In genomic region chr11:102426570-102426969, GRCh38 we compare ENCODE assay signal across 18 cellular contexts. TPM values are rescaled to one million over a fixed set of nuclear protein-coding genes. Genes with fewer than 3 reads are reported as not detected.
DNase-seq lines count a peak whose midpoint lies in the region; ATAC-seq and TF ChIP-seq lines count a peak whose summit lies in the region.
"Had no signal": no experiment of that assay in that cellular context is flagged by ENCODE, and none has a peak within 500 bp of the region (broad histone marks: within the 10 kb centered on the region; RNA-seq: fewer than 3 reads in every experiment).

No MANE protein-coding gene starts in this region.

- peaks cover 88% of the 10 kb centered on the region for H3K4me1 Mint-ChIP-seq in activated T-cell treated with anti-CD3 and anti-CD28 coated beads, Interleukin-2, amount 50 U/mL, for 72 hours (ENCODE audit: low read depth)
- peaks cover 84% of the 10 kb centered on the region for H3K4me1 Mint-ChIP-seq in activated T-cell treated with anti-CD3 and anti-CD28 coated beads, Interleukin-2, amount 50 U/mL, for 24 hours (ENCODE audit: low read depth)
- peaks cover 88 to 91% (median 90%) of the 10 kb centered on the region in 3 donors for H3K4me1 Mint-ChIP-seq in T-cell
- peaks cover 24% of the 10 kb centered on the region for H3K4me1 Mint-ChIP-seq in GM23338

- H2AFZ ChIP-seq in GM23338: no peak overlapping the region

- peaks cover 5 to 30% of the 10 kb centered on the region in 2 donors for H3K36me3 Mint-ChIP-seq in activated T-cell treated with anti-CD3 and anti-CD28 coated beads, Interleukin-2, amount 50 U/mL, for 72 hours (ENCODE audit: insufficient read depth in 2 of 2)
- peaks cover 66% of the 10 kb centered on the region for H3K36me3 Mint-ChIP-seq in activated T-cell treated with anti-CD3 and anti-CD28 coated beads, Interleukin-2, amount 50 U/mL, for 24 hours (ENCODE audit: low read depth)
- H3K36me3 Mint-ChIP-seq in T-cell (peaks cover 45% of the 10 kb centered on the region), GM23338 (ENCODE audit: low read depth) (peaks cover 20% of the 10 kb centered on the region)

- H3K9me2 ChIP-seq in GM23338 (ENCODE audit: insufficient read depth): no peaks in the 10 kb centered on the region

- no peak for DNase-seq in activated T-cell treated with anti-CD3 and anti-CD28 coated beads, Interleukin-2, amount 50 U/mL, for 72 hours
- no peak for DNase-seq in activated T-cell treated with anti-CD3 and anti-CD28 coated beads, Interleukin-2, amount 50 U/mL, for 24 hours
- no peak for DNase-seq in T-cell
- DNase-seq in dorsolateral prefrontal cortex: no peak
- DNase-seq in substantia nigra (lab: John Stamatoyannopoulos, UW): no peak
- DNase-seq in GM23338 (ENCODE audit: low spot score): no peak
- DNase-seq in GM10266 (ENCODE audit: extremely low spot score): no peak
- DNase-seq: 8988T; DMS153; GDM1; KBM-7; NCI-H1694 treated with DMSO at 0.1 percent for 48 hours; NCI-H2107; NCI-H510A; NCI-H748 treated with DMSO at 0.1 percent for 48 hours; NK-92 treated with Interleukin-12 subunit alpha and Interleukin-12 subunit beta, amount 100 ng/mL, for 24 hours; Right ventricle myocardium superior had no signal

- H3K4me1 ChIP-seq in GM23338 (ENCODE audit: insufficient read depth): peaks cover 12% of the 10 kb centered on the region; the same call in 1 of the 2 replicates

- H3K4me3 ChIP-seq in dorsolateral prefrontal cortex (peak overlapping the region in 3 of 59 donors; percentile 9 to 25 (median 21)), GM23338 (no peak overlapping the region)

- ATAC-seq in activated T-cell treated with anti-CD3 and anti-CD28 coated beads, Interleukin-2, amount 50 U/mL, for 72 hours (replicated peaks in 1 of 2): no peak
- ATAC-seq in T-cell (replicated peaks in 1 of 4): no peak
- no peak for ATAC-seq in HG02885 (IDR thresholded peaks at IDR 0.05; ENCODE audit: poor library complexity, unreplicated experiment)
- ATAC-seq in GM23338: no peak

- peak overlapping the region; percentile 81 for H3K27ac Mint-ChIP-seq in activated T-cell treated with anti-CD3 and anti-CD28 coated beads, Interleukin-2, amount 50 U/mL, for 72 hours
- no peak overlapping the region for H3K27ac Mint-ChIP-seq in activated T-cell treated with anti-CD3 and anti-CD28 coated beads, Interleukin-2, amount 50 U/mL, for 24 hours
- H3K27ac Mint-ChIP-seq in T-cell (peak overlapping the region; percentile 93 to 94), GM23338 (no peak overlapping the region)

- H3K27me3 ChIP-seq in dorsolateral prefrontal cortex (no peaks in the 10 kb centered on the region), GM23338 (ENCODE audit: insufficient read depth) (no peaks in the 10 kb centered on the region)

- H3K36me3 ChIP-seq in GM23338 (ENCODE audit: insufficient read depth): no peaks in the 10 kb centered on the region

- H3K79me2 ChIP-seq in GM23338 (replicated peaks; ENCODE audit: insufficient read depth): peaks cover 16% of the 10 kb centered on the region

- no peaks in the 10 kb centered on the region for H3K27me3 Mint-ChIP-seq in activated T-cell treated with anti-CD3 and anti-CD28 coated beads, Interleukin-2, amount 50 U/mL, for 72 hours (ENCODE audit: low read depth)
- no peaks in the 10 kb centered on the region for H3K27me3 Mint-ChIP-seq in activated T-cell treated with anti-CD3 and anti-CD28 coated beads, Interleukin-2, amount 50 U/mL, for 24 hours
- H3K27me3 Mint-ChIP-seq in T-cell: no peaks in the 10 kb centered on the region
- peaks cover 9% of the 10 kb centered on the region for H3K27me3 Mint-ChIP-seq in GM23338 (ENCODE audit: insufficient read depth, low read depth, poor library complexity)

- peaks cover 9% of the 10 kb centered on the region for H4K20me1 ChIP-seq in GM23338 (replicated peaks; ENCODE audit: insufficient read depth)

- H3K9me3 Mint-ChIP-seq in activated T-cell treated with anti-CD3 and anti-CD28 coated beads, Interleukin-2, amount 50 U/mL, for 72 hours: no peaks in the 10 kb centered on the region
- H3K9me3 Mint-ChIP-seq in activated T-cell treated with anti-CD3 and anti-CD28 coated beads, Interleukin-2, amount 50 U/mL, for 24 hours: peaks cover 2% of the 10 kb centered on the region
- no peaks in the 10 kb centered on the region for H3K9me3 Mint-ChIP-seq in T-cell
- H3K9me3 Mint-ChIP-seq in GM23338: peaks cover 4% of the 10 kb centered on the region

- POLR2A ChIA-PET in T-cell (lab: Charles Lee): interaction anchor here (0.6 to 1.1 kb wide), 4 partner anchors 20 to 78 kb away, joined by 3 to 10 read pairs (median 6); no protein-coding TSS in a partner anchor

- no peak overlapping the region for H3K4me2 ChIP-seq in GM23338

- TF ChIP-seq CTCF in dorsolateral prefrontal cortex (IDR thresholded peaks at IDR 0.05 in 54 of 56, conservative IDR thresholded peaks at IDR 0.05 in 2 of 56; ENCODE audit: low read depth in 1 of 56, partially characterized antibody in 56 of 56): no peak
- TF ChIP-seq CTCF in GM23338 (conservative IDR thresholded peaks at IDR 0.05; ENCODE audit: low read depth in 2 of 2): no peak
- TF ChIP-seq CTCF in GM10266 (IDR thresholded peaks at IDR 0.05; ENCODE audit: control insufficient read depth, insufficient read depth, low read depth, missing control alignments): no peak

- CTCF ChIA-PET in T-cell (lab: Charles Lee): interaction anchor here (0.7 to 1.2 kb wide), 6 partner anchors 24 to 165 kb away, joined by 3 to 5 read pairs (median 3); no protein-coding TSS in a partner anchor

- intact Hi-C loops in dorsolateral prefrontal cortex (cut with DNase I): loop anchor here in 1 of 2 donors (2.0 kb wide), 1 partner anchor 26 kb away; the partner anchor contains the start of gene TMEM123

- no peak overlapping the region for H3K4me3 Mint-ChIP-seq in activated T-cell treated with anti-CD3 and anti-CD28 coated beads, Interleukin-2, amount 50 U/mL, for 72 hours
- H3K4me3 Mint-ChIP-seq in activated T-cell treated with anti-CD3 and anti-CD28 coated beads, Interleukin-2, amount 50 U/mL, for 24 hours: no peak overlapping the region
- no peak overlapping the region for H3K4me3 Mint-ChIP-seq in T-cell
- H3K4me3 Mint-ChIP-seq in GM23338: no peak overlapping the region

- no peaks in the 10 kb centered on the region for H3F3A ChIP-seq in GM23338 (replicated peaks; ENCODE audit: low read depth)

- H3K27ac ChIP-seq in dorsolateral prefrontal cortex (peak overlapping the region in 58 of 59 donors; percentile 28 to 98 (median 92)), substantia nigra (ENCODE audit: low read depth, low read length, poor library complexity, severe bottlenecking) (peak overlapping the region; percentile 67), GM23338 (ENCODE audit: low read depth) (no peak overlapping the region)

TF ChIP-seq in GM23338, 12 proteins besides CTCF, POLR2A, EP300 and RAD21 (continues in another document):
- TF ChIP-seq STAT1 (IDR thresholded peaks at IDR 0.05; ENCODE audit: unreplicated experiment): no peak
- TF ChIP-seq POLR2AphosphoS5 (IDR thresholded peaks at IDR 0.05; ENCODE audit: low read depth): no peak
- no peak for TF ChIP-seq JUNB (IDR thresholded peaks at IDR 0.05; ENCODE audit: unreplicated experiment)
- TF ChIP-seq EZH2phosphoT487 (IDR thresholded peaks at IDR 0.05; ENCODE audit: unreplicated experiment): no peak

RNA-seq across cellular contexts. Expression of gene TMEM123, which starts 26.0 kb away (rescaled TPM):
- 100 to 1,000 TPM; 279 to 347 TPM for total RNA-seq in activated T-cell treated with anti-CD3 and anti-CD28 coated beads, Interleukin-2, amount 50 U/mL, for 72 hours
- total RNA-seq in T-cell (100 to 1,000 TPM; 361 to 469 (median 428) TPM), dorsolateral prefrontal cortex (100 to 1,000 TPM in 9 of 120 experiments, 10 to 100 TPM in 111; 31.8 to 163 (median 68.8) TPM)
- 61.0 and 63.0 TPM in 2 replicates for total RNA-seq in GM23338 (2014; rRNA removed; shearing (Covaris generic))
- 37.6 and 44.1 TPM in 2 replicates for polyA plus RNA-seq in GM23338 (2016; fragmentation: Nextera tagmentation; extraction: Ambion mirVana)

Comparison
In these comparisons a context has a peak if more than half of its experiments do, and no peak if none do; other contexts are left out.
1. H3K27ac Mint-ChIP-seq: peak in activated T-cell treated with anti-CD3 and anti-CD28 coated beads, Interleukin-2, amount 50 U/mL, for 72 hours (single experiment) and T-cell (2 of 2); none in activated T-cell treated with anti-CD3 and anti-CD28 coated beads, Interleukin-2, amount 50 U/mL, for 24 hours (single experiment) and GM23338 (single experiment).